ENCODE assay signal across 17 cellular contexts in genomic region chr18:48886520-48887293, GRCh38.
"Had no signal": no experiment of that assay in that cellular context is flagged by ENCODE, and none has a peak within 500 bp of the region (broad histone marks: within the 10 kb centered on the region; RNA-seq: fewer than 3 reads in every experiment).

No MANE protein-coding gene starts in this region.

- H3K4me3 Mint-ChIP-seq: activated naive CD8-positive, alpha-beta T cell treated with anti-CD3 and anti-CD28 coated beads for 36 hours had no signal

- DNase-seq: activated CD4-positive, alpha-beta T cell treated with anti-CD3 and anti-CD28 coated beads for 1 hour; activated CD4-positive, alpha-beta T cell treated with anti-CD3 and anti-CD28 coated beads, Interleukin-2, amount 50 U/mL, for 4 hours; activated gamma-delta T cell; activated naive CD8-positive, alpha-beta T cell treated with anti-CD3 and anti-CD28 coated beads for 36 hours; anterior cingulate cortex; brain microvascular endothelial cell; cerebellar nuclear complex; mammary epithelial cell; naive B cell; nucleus accumbens; psoas muscle; T-helper 2 cell had no signal

- H3K4me3 ChIP-seq: dorsolateral prefrontal cortex, gastroesophageal sphincter, psoas muscle, smooth muscle cell, tibial artery, vagina had no signal

- H3K9me3 Mint-ChIP-seq: activated naive CD8-positive, alpha-beta T cell treated with anti-CD3 and anti-CD28 coated beads for 36 hours had no signal

- ATAC-seq: gastroesophageal sphincter had no signal

- H3K9me3 ChIP-seq: gastroesophageal sphincter, psoas muscle, tibial artery, vagina had no signal

- H3K36me3 Mint-ChIP-seq: activated naive CD8-positive, alpha-beta T cell treated with anti-CD3 and anti-CD28 coated beads for 36 hours; naive B cell had no signal

- H3K27ac ChIP-seq: brain microvascular endothelial cell, dorsolateral prefrontal cortex, gastroesophageal sphincter, psoas muscle had no signal

- H3K27ac Mint-ChIP-seq: activated naive CD8-positive, alpha-beta T cell treated with anti-CD3 and anti-CD28 coated beads for 36 hours had no signal

- H3K27me3 ChIP-seq: brain microvascular endothelial cell, dorsolateral prefrontal cortex, gastroesophageal sphincter, tibial artery, vagina had no signal

- H3K36me3 ChIP-seq: brain microvascular endothelial cell, gastroesophageal sphincter, tibial artery, vagina had no signal

- H3K27me3 Mint-ChIP-seq: activated naive CD8-positive, alpha-beta T cell treated with anti-CD3 and anti-CD28 coated beads for 36 hours had no signal
